ENCODE assay signal across 13 cellular contexts in the genomic region with DNA sequence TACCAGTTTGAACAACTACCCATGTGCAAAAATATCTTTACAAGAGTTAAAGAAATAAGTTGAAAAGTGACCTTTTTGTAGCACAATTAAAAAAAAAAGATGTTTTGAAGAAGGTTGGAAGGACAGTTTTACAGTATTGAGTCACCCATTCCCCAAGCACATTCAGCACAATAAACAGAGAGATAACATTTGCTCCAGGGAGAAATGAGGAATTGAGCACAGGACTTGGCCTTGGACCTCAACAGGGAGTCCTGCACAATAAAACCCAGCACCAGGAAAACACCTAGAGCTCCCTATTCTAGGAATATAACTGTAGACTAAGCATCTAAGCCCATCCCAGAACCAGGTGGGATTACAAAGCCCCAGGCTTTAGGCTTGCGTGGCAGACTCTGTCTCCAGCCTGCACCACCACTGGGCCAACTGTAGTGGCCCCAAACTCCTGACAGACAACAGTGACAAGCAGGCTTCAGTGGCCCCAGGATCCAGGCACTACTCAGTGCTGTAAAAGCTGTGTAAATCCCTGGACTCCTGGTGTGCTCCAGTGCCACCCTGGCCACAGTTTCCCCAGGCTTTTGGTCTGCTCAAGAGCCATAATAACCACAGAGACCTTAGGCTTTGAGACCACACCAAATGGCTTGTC.
"Had no signal": no experiment of that assay in that cellular context is flagged by ENCODE, and none has a peak within 500 bp of the region (broad histone marks: within the 10 kb centered on the region; RNA-seq: fewer than 3 reads in every experiment).

No MANE protein-coding gene starts in this region.

- DNase-seq: activated B cell treated with CpG ODN at 0.5 μM for 24 hours; activated CD4-positive, alpha-beta T cell treated with anti-CD3 and anti-CD28 coated beads for 48 hours; activated CD8-positive, alpha-beta T cell treated with anti-CD3 and anti-CD28 coated beads for 36 hours; activated effector memory CD4-positive, alpha-beta T cell treated with anti-CD3 and anti-CD28 coated beads, Interleukin-2, amount 50 U/mL, for 16 hours; activated T-cell treated with anti-CD3 and anti-CD28 coated beads, Interleukin-2, amount 50 U/mL, for 4 hours; amygdala; effector memory CD4-positive, alpha-beta T cell; nucleus accumbens; stimulated activated CD4-positive, alpha-beta T cell treated with anti-CD3 and anti-CD28 coated beads, Interleukin-2, amount 100 ng/mL, for 48 hours; stimulated activated naive B cell treated with anti-CD40 and anti-IgM and Interleukin-4, amounts not matched to agents 10 μg/mL and 1 μg/mL and 100 μg/mL, for 72 hours; thyroid gland had no signal

- H3K4me3 ChIP-seq: right atrium auricular region, thyroid gland had no signal

- H3K9me3 ChIP-seq: thyroid gland had no signal

- ATAC-seq: activated CD8-positive, alpha-beta T cell treated with anti-CD3 and anti-CD28 coated beads for 36 hours; activated T-cell treated with anti-CD3 and anti-CD28 coated beads, Interleukin-2, amount 50 U/mL, for 4 hours; natural killer cell treated with Interleukin-12 subunit alpha and Interleukin-12 subunit beta and Interleukin-15 and Interleukin-18, amount 100 ng/mL, for 72 hours; stimulated activated naive B cell treated with anti-CD40 and anti-IgM and Interleukin-4, amounts not matched to agents 10 μg/mL and 1 μg/mL and 100 μg/mL, for 72 hours had no signal

- H3K36me3 ChIP-seq: right atrium auricular region, thyroid gland had no signal

- H3K27me3 ChIP-seq: right atrium auricular region, thyroid gland had no signal
